ENCODE assay signal across 9 cellular contexts in genomic region chr3:34016925-34017592, GRCh38.
DNase-seq lines count a peak whose midpoint lies in the region; ATAC-seq and TF ChIP-seq lines count a peak whose summit lies in the region.
"Had no signal": no experiment of that assay in that cellular context is flagged by ENCODE, and none has a peak within 500 bp of the region (broad histone marks: within the 10 kb centered on the region; RNA-seq: fewer than 3 reads in every experiment).

No MANE protein-coding gene starts in this region.

- DNase-seq in activated T-cell treated with anti-CD3 and anti-CD28 coated beads for 1 hour (ENCODE audit: low read depth), result peak; percentile 11
- DNase-seq in activated T-cell treated with anti-CD3 and anti-CD28 coated beads, Interleukin-2, amount 50 U/mL, for 1 hour, result no peak
- DNase-seq in RWPE1 (ENCODE audit: low spot score), result peak; percentile 49
- peak; percentile 18 for DNase-seq in natural killer cell
- no peak for DNase-seq in nephron progenitor cell
- no peak for DNase-seq in NCI-H748 treated with DMSO at 0.1 percent for 48 hours (lab: John Stamatoyannopoulos, UW)
- no peak for DNase-seq in Ammon's horn (ENCODE audit: low spot score)

- ATAC-seq in HG02759 (IDR thresholded peaks at IDR 0.05; ENCODE audit: unreplicated experiment) (peak; percentile 55), natural killer cell (peak; percentile 78 to 89 (median 78))

- peak overlapping the region; percentile 75 to 83 for H3K27ac Mint-ChIP-seq in natural killer cell
- no peak overlapping the region for H3K27ac Mint-ChIP-seq in nephron progenitor cell

- no peaks in the 10 kb centered on the region for H3K27me3 Mint-ChIP-seq in natural killer cell (ENCODE audit: low read depth in 2 of 2)
- peaks cover 4% of the 10 kb centered on the region for H3K27me3 Mint-ChIP-seq in nephron progenitor cell (ENCODE audit: low read depth, poor library complexity)

- CTCF ChIA-PET in RWPE1 (lab: Yijun Ruan, JAX), result interaction anchor here (0.5 kb wide), 1 partner anchor 154 kb away, joined by 3 read pairs; no protein-coding TSS in a partner anchor

- peak overlapping the region; percentile 78 for H3K4me3 Mint-ChIP-seq in natural killer cell
- H3K4me3 Mint-ChIP-seq in nephron progenitor cell, result no peak overlapping the region

- no peak overlapping the region for H3K27ac ChIP-seq in RWPE1
- H3K27ac ChIP-seq: parathyroid adenoma had no signal

- H3K9me3 Mint-ChIP-seq in natural killer cell (no peaks in the 10 kb centered on the region), nephron progenitor cell (no peaks in the 10 kb centered on the region)

- POLR2A ChIA-PET in RWPE1 (lab: Yijun Ruan, JAX; ENCODE audit: low non-redundant PET), result no interaction called here

- H3K36me3 Mint-ChIP-seq in natural killer cell, result no peaks in the 10 kb centered on the region
- H3K36me3 Mint-ChIP-seq in nephron progenitor cell (ENCODE audit: low read depth), result no peaks in the 10 kb centered on the region

- TF ChIP-seq CTCF in RWPE1 (conservative IDR thresholded peaks at IDR 0.05; ENCODE audit: low read depth) (no peak), natural killer cell (IDR thresholded peaks at IDR 0.05) (no peak), nephron progenitor cell (IDR thresholded peaks at IDR 0.05) (no peak)

- intact Hi-C loops in natural killer cell (cut with micrococcal nuclease), result no loop called here

- H3K4me1 Mint-ChIP-seq in natural killer cell (peaks cover 61 to 62% of the 10 kb centered on the region in 2 donors), nephron progenitor cell (peaks cover 31% of the 10 kb centered on the region)

Comparison
In these comparisons a context has a peak if more than half of its experiments do, and no peak if none do; other contexts are left out.
1. DNase-seq: peak in activated T-cell treated with anti-CD3 and anti-CD28 coated beads for 1 hour (single experiment), RWPE1 (single experiment) and natural killer cell (single experiment); none in activated T-cell treated with anti-CD3 and anti-CD28 coated beads, Interleukin-2, amount 50 U/mL, for 1 hour (single experiment), nephron progenitor cell (single experiment), NCI-H748 treated with DMSO at 0.1 percent for 48 hours (single experiment) and Ammon's horn (single experiment).